Comparison of ENCODE assay signal across 8 cellular contexts in the genomic region with DNA sequence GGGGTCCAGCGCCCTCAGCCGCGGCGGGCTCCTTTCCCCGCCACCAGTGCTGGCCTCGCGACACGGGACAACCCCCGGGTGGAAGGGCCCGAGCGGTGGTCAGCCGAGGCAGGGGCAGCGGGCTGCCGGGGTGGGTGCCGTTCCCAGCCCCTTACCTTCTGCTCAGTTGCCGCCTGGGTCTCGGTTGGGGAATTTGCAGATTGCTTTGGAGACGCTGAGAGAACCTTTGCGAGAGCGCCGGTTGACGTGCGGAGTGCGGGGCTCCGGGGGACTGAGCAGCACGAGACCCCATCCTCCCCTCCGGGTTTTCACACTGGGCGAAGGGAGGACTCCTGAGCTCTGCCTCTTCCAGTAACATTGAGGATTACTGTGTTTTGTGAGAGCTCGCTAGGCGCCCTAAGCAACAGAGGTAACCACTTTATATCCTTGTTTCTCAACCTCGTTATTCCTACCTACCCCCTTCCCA. TPM values are rescaled to one million over a fixed set of nuclear protein-coding genes. Genes with fewer than 3 reads are reported as not detected.
A peak's percentile ranks its signal among the peaks of the same experiment; 100 is the strongest.
DNase-seq lines count a peak whose midpoint lies in the region; ATAC-seq and TF ChIP-seq lines count a peak whose summit lies in the region.

No MANE protein-coding gene starts in this region.

- no peaks in the 10 kb centered on the region for H3K27me3 ChIP-seq in hepatocyte

- no peak overlapping the region for H3K27ac Mint-ChIP-seq in activated CD8-positive, alpha-beta T cell treated with anti-CD3 and anti-CD28 coated beads, Interleukin-2, amount 10 ng/mL, durations not matched to agents 7 days and 5 days
- H3K27ac Mint-ChIP-seq in stimulated activated effector memory CD8-positive, alpha-beta T cell treated with anti-CD3 and anti-CD28 coated beads, Interleukin-12 subunit alpha, Interleukin-12 subunit beta, amount 100 ng/mL, for 72 hours = peak overlapping the region; percentile 97

- CTCF ChIA-PET in activated CD8-positive, alpha-beta T cell treated with anti-CD3 and anti-CD28 coated beads, Interleukin-2, amount 10 ng/mL, durations not matched to agents 7 days and 5 days (lab: Charles Lee) = interaction anchor here (0.7 to 3.4 kb wide), 3 partner anchors 10 to 588 kb away, joined by 3 to 20 read pairs (median 6); no protein-coding TSS in a partner anchor

- H3K9me2 ChIP-seq in hepatocyte (replicated peaks; ENCODE audit: insufficient read depth) = no peaks in the 10 kb centered on the region

- H3K9me3 Mint-ChIP-seq in activated CD8-positive, alpha-beta T cell treated with anti-CD3 and anti-CD28 coated beads, Interleukin-2, amount 10 ng/mL, durations not matched to agents 7 days and 5 days (ENCODE audit: insufficient read depth) = no peaks in the 10 kb centered on the region
- H3K9me3 Mint-ChIP-seq in stimulated activated effector memory CD8-positive, alpha-beta T cell treated with anti-CD3 and anti-CD28 coated beads, Interleukin-12 subunit alpha, Interleukin-12 subunit beta, amount 100 ng/mL, for 72 hours = no peaks in the 10 kb centered on the region

- peaks cover 44% of the 10 kb centered on the region for H3K4me1 Mint-ChIP-seq in activated CD8-positive, alpha-beta T cell treated with anti-CD3 and anti-CD28 coated beads, Interleukin-2, amount 10 ng/mL, durations not matched to agents 7 days and 5 days (ENCODE audit: low read depth)
- peaks cover 48% of the 10 kb centered on the region for H3K4me1 Mint-ChIP-seq in stimulated activated effector memory CD8-positive, alpha-beta T cell treated with anti-CD3 and anti-CD28 coated beads, Interleukin-12 subunit alpha, Interleukin-12 subunit beta, amount 100 ng/mL, for 72 hours

- H4K20me1 ChIP-seq in hepatocyte (ENCODE audit: insufficient read depth, poor library complexity, severe bottlenecking) = no peaks in the 10 kb centered on the region

- peak; percentile 2 for ATAC-seq in HG02981 (IDR thresholded peaks at IDR 0.05; ENCODE audit: unreplicated experiment)
- ATAC-seq in activated CD8-positive, alpha-beta T cell treated with anti-CD3 and anti-CD28 coated beads, Interleukin-2, amount 10 ng/mL, durations not matched to agents 7 days and 5 days = no peak
- no peak for ATAC-seq in stimulated activated effector memory CD8-positive, alpha-beta T cell treated with anti-CD3 and anti-CD28 coated beads, Interleukin-12 subunit alpha, Interleukin-12 subunit beta, amount 100 ng/mL, for 72 hours

- no peak for TF ChIP-seq CTCF in hepatocyte (IDR thresholded peaks at IDR 0.05; ENCODE audit: poor library complexity)

- H3K36me3 ChIP-seq in hepatocyte (replicated peaks; ENCODE audit: insufficient read depth, low read depth) = no peaks in the 10 kb centered on the region

- peak overlapping the region; percentile 9 for H3K4me3 ChIP-seq in hepatocyte

- under 1% methylated on average over 31 of the region's 31 CpGs for WGBS in hepatocyte (ENCODE audit: low lambda C conversion rate, missing lambda C conversion rate)

- H3K27ac ChIP-seq in hepatocyte = peak overlapping the region; percentile 94

- POLR2A ChIA-PET in activated CD8-positive, alpha-beta T cell treated with anti-CD3 and anti-CD28 coated beads, Interleukin-2, amount 10 ng/mL, durations not matched to agents 7 days and 5 days (lab: Charles Lee) = interaction anchor here (1.1 kb wide), 2 partner anchors 74 to 204 kb away, joined by 3 to 4 read pairs; no protein-coding TSS in a partner anchor

- peak overlapping the region; percentile 88 for H3K4me2 ChIP-seq in hepatocyte

- H3K9me3 ChIP-seq in hepatocyte (ENCODE audit: low read depth) = no peaks in the 10 kb centered on the region

- no peaks in the 10 kb centered on the region for H3K27me3 Mint-ChIP-seq in activated CD8-positive, alpha-beta T cell treated with anti-CD3 and anti-CD28 coated beads, Interleukin-2, amount 10 ng/mL, durations not matched to agents 7 days and 5 days (ENCODE audit: low read depth)

- peak overlapping the region; percentile 91 for H3K4me3 Mint-ChIP-seq in activated CD8-positive, alpha-beta T cell treated with anti-CD3 and anti-CD28 coated beads, Interleukin-2, amount 10 ng/mL, durations not matched to agents 7 days and 5 days
- H3K4me3 Mint-ChIP-seq in stimulated activated effector memory CD8-positive, alpha-beta T cell treated with anti-CD3 and anti-CD28 coated beads, Interleukin-12 subunit alpha, Interleukin-12 subunit beta, amount 100 ng/mL, for 72 hours = peak overlapping the region; percentile 91

- H3K36me3 Mint-ChIP-seq in activated CD8-positive, alpha-beta T cell treated with anti-CD3 and anti-CD28 coated beads, Interleukin-2, amount 10 ng/mL, durations not matched to agents 7 days and 5 days (ENCODE audit: low read depth) = peaks cover 7% of the 10 kb centered on the region
- H3K36me3 Mint-ChIP-seq in stimulated activated effector memory CD8-positive, alpha-beta T cell treated with anti-CD3 and anti-CD28 coated beads, Interleukin-12 subunit alpha, Interleukin-12 subunit beta, amount 100 ng/mL, for 72 hours = peaks cover 45% of the 10 kb centered on the region

- H2AFZ ChIP-seq in hepatocyte = peak overlapping the region; percentile 5

- peak; percentile 39 for DNase-seq in DMS53 (lab: John Stamatoyannopoulos, UW)
- DNase-seq in DMS53 treated with DMSO at 0.1 percent for 48 hours (lab: John Stamatoyannopoulos, UW; ENCODE audit: unreplicated experiment) = no peak
- peak; percentile 30 for DNase-seq in activated CD8-positive, alpha-beta T cell treated with anti-CD3 and anti-CD28 coated beads, Interleukin-2, amount 10 ng/mL, durations not matched to agents 7 days and 5 days
- no peak for DNase-seq in hepatocyte (ENCODE audit: low spot score)
- no peak for DNase-seq in stimulated activated effector memory CD8-positive, alpha-beta T cell treated with anti-CD3 and anti-CD28 coated beads, Interleukin-12 subunit alpha, Interleukin-12 subunit beta, amount 100 ng/mL, for 72 hours (ENCODE audit: low spot score in 2 of 2)
- DNase-seq in anterior cingulate cortex (lab: John Stamatoyannopoulos, UW) = no peak
- no peak for DNase-seq in medulla oblongata (ENCODE audit: extremely low spot score)

- H3K4me1 ChIP-seq in hepatocyte (ENCODE audit: insufficient read depth) = peaks cover 6% of the 10 kb centered on the region

- peaks cover 32% of the 10 kb centered on the region for H3K79me2 ChIP-seq in hepatocyte

RNA-seq across cellular contexts. Expression of a gene that starts 0.4 kb away (rescaled TPM):
- total RNA-seq in activated CD8-positive, alpha-beta T cell treated with anti-CD3 and anti-CD28 coated beads, Interleukin-2, amount 10 ng/mL, durations not matched to agents 7 days and 5 days = 1 to 10 TPM; 7.7 to 9.7 TPM
- total RNA-seq in hepatocyte = 28.1 and 28.7 TPM in 2 replicates
- polyA plus RNA-seq in hepatocyte = 23.7 and 26.0 TPM in 2 replicates

RNA-seq across cellular contexts. Expression of a gene that starts 0.9 kb away (rescaled TPM):
- 10 to 100 TPM; 12.0 to 12.5 TPM for total RNA-seq in activated CD8-positive, alpha-beta T cell treated with anti-CD3 and anti-CD28 coated beads, Interleukin-2, amount 10 ng/mL, durations not matched to agents 7 days and 5 days
- 14.1 and 14.9 TPM in 2 replicates for total RNA-seq in hepatocyte
- 9.1 and 11.2 TPM in 2 replicates for polyA plus RNA-seq in hepatocyte

RNA-seq across cellular contexts. Expression of a gene that starts 27.7 kb away (rescaled TPM):
- total RNA-seq in activated CD8-positive, alpha-beta T cell treated with anti-CD3 and anti-CD28 coated beads, Interleukin-2, amount 10 ng/mL, durations not matched to agents 7 days and 5 days = 1 to 10 TPM; 4.2 to 4.3 TPM
- total RNA-seq in hepatocyte = 3.7 and 6.2 TPM in 2 replicates
- polyA plus RNA-seq in hepatocyte = 4.8 and 6.2 TPM in 2 replicates

RNA-seq across cellular contexts. Expression of a gene that starts 31.4 kb away (rescaled TPM):
- total RNA-seq in activated CD8-positive, alpha-beta T cell treated with anti-CD3 and anti-CD28 coated beads, Interleukin-2, amount 10 ng/mL, durations not matched to agents 7 days and 5 days = 10 to 100 TPM; 16.1 to 18.0 TPM
- total RNA-seq in hepatocyte = 208 and 218 TPM in 2 replicates
- 357 and 387 TPM in 2 replicates for polyA plus RNA-seq in hepatocyte

RNA-seq across cellular contexts. Expression of a gene that starts 31.7 kb away (rescaled TPM):
- 10 to 100 TPM; 39.7 to 43.1 TPM for total RNA-seq in activated CD8-positive, alpha-beta T cell treated with anti-CD3 and anti-CD28 coated beads, Interleukin-2, amount 10 ng/mL, durations not matched to agents 7 days and 5 days
- total RNA-seq in hepatocyte = 40.9 and 42.7 TPM in 2 replicates
- polyA plus RNA-seq in hepatocyte = 117 and 130 TPM in 2 replicates

Comparison
In these comparisons a context has a peak if more than half of its experiments do, and no peak if none do; other contexts are left out.
1. DNase-seq: peak in DMS53 (single experiment) and activated CD8-positive, alpha-beta T cell treated with anti-CD3 and anti-CD28 coated beads, Interleukin-2, amount 10 ng/mL, durations not matched to agents 7 days and 5 days (single experiment); none in DMS53 treated with DMSO at 0.1 percent for 48 hours (single experiment), hepatocyte (single experiment), stimulated activated effector memory CD8-positive, alpha-beta T cell treated with anti-CD3 and anti-CD28 coated beads, Interleukin-12 subunit alpha, Interleukin-12 subunit beta, amount 100 ng/mL, for 72 hours (0 of 2), anterior cingulate cortex (0 of 58) and medulla oblongata (single experiment).